Comparison of ENCODE assay signal across 17 cellular contexts in the genomic region with DNA sequence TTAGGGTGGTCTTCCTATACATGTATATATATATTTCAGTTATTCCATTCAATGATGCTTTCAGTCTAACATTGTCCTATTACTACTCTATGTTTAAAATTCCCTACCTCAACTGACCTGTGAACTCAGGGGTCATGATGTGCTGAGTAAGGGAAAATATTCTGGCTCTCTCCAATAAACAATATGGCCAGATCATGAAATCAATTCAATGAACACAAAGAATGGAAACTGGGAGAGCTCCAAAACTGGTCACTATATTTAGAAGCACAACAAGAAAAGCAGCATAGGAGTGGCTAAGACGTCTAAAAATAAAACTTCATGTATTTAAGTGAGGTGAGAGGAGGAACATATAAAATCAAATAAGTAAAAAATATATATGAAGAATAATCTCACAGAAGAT.
A peak's percentile ranks its signal among the peaks of the same experiment; 100 is the strongest.
DNase-seq lines count a peak whose midpoint lies in the region; ATAC-seq, FAIRE-seq and TF ChIP-seq lines count a peak whose summit lies in the region.
"Had no signal": no experiment of that assay in that cellular context is flagged by ENCODE, and none has a peak within 500 bp of the region (broad histone marks: within the 10 kb centered on the region; RNA-seq: fewer than 3 reads in every experiment).

No MANE protein-coding gene starts in this region.

- no peak overlapping the region for H2BK15ac ChIP-seq in H1 (ENCODE audit: low read length)

- FAIRE-seq in HepG2 (lab: Jason Lieb, UNC) (no peak), H1 (lab: Jason Lieb, UNC) (no peak)

- no peak overlapping the region for H2BK20ac ChIP-seq in H1 (ENCODE audit: low read length)

- H3K23me2 ChIP-seq in H1 (ENCODE audit: low read depth, low read length) = no peaks in the 10 kb centered on the region

- H3K27ac ChIP-seq in right cardiac atrium (ENCODE audit: low read length) = no peak overlapping the region
- no peak overlapping the region for H3K27ac ChIP-seq in HepG2 (ENCODE audit: extremely low read length, insufficient read depth, low read length)
- no peak overlapping the region for H3K27ac ChIP-seq in right lobe of liver
- no peak overlapping the region for H3K27ac ChIP-seq in H1 (ENCODE audit: low read depth, low read length)
- H3K27ac ChIP-seq: BLaER1 treated with 17β-estradiol and CSF1 and Interleukin-3, amounts not matched to agents 10 nM and 100 nM; HL-60 had no signal

- no peak overlapping the region for H2BK12ac ChIP-seq in H1 (ENCODE audit: low read depth, low read length)

- CTCF ChIA-PET in HepG2 (lab: Yijun Ruan, JAX; ENCODE audit: low intra/inter-chr PET ratio, low total read pairs) = no interaction called here
- CTCF ChIA-PET in H1 (lab: Charles Lee; ENCODE audit: partially characterized antibody) = interaction anchor here (2.2 to 2.5 kb wide), 2 partner anchors 8 kb away, joined by 8 to 9 read pairs; no protein-coding TSS in a partner anchor
- CTCF ChIA-PET in HEK293T (lab: Yijun Ruan, JAX) = interaction anchor here (0.6 kb wide), 1 partner anchor 328 kb away, joined by 4 read pairs; no protein-coding TSS in a partner anchor

- H3K4ac ChIP-seq in H1 (replicated peaks; ENCODE audit: insufficient read length, low read depth, low read length) = no peak overlapping the region

- POLR2A ChIA-PET in HepG2 (lab: Yijun Ruan, JAX) (no interaction called here), H1 (lab: Charles Lee; ENCODE audit: partially characterized antibody) (interaction anchor here (1.2 kb wide), 1 partner anchor 7 kb away, joined by 4 read pairs; no protein-coding TSS in a partner anchor), HEK293T (lab: Yijun Ruan, JAX) (no interaction called here)

- H4K8ac ChIP-seq in H1 (ENCODE audit: extremely low read depth, insufficient read depth, low read length) = no peak overlapping the region

- no peaks in the 10 kb centered on the region for H3K79me2 ChIP-seq in HepG2 (ENCODE audit: insufficient read depth, low read length)
- H3K79me2 ChIP-seq in H1 (ENCODE audit: control insufficient read depth in 1 of 2, insufficient read depth in 2 of 2, low read length in 2 of 2) = no peaks in the 10 kb centered on the region

- no peak overlapping the region for H3K9ac ChIP-seq in HepG2 (ENCODE audit: insufficient read depth, low read depth, low read length)
- no peak overlapping the region for H3K9ac ChIP-seq in H1 (replicated peaks in 1 of 4; ENCODE audit: extremely low read depth in 1 of 4, low read depth in 3 of 4, low read length in 3 of 4)
- H3K9ac ChIP-seq: BLaER1 treated with 17β-estradiol and CSF1 and Interleukin-3, amounts not matched to agents 10 nM and 100 nM had no signal

- no peak overlapping the region for H2AFZ ChIP-seq in HepG2 (ENCODE audit: low read length)
- no peak overlapping the region for H2AFZ ChIP-seq in H1 (ENCODE audit: low read length)

- H4K91ac ChIP-seq in H1 (replicated peaks; ENCODE audit: insufficient read length, low read length) = no peak overlapping the region

- H3K9me3 ChIP-seq in right cardiac atrium (ENCODE audit: control insufficient read depth, low read length) = no peaks in the 10 kb centered on the region
- no peaks in the 10 kb centered on the region for H3K9me3 ChIP-seq in HepG2 (ENCODE audit: low read length)
- no peaks in the 10 kb centered on the region for H3K9me3 ChIP-seq in right lobe of liver
- no peaks in the 10 kb centered on the region for H3K9me3 ChIP-seq in H1 (ENCODE audit: insufficient read depth in 2 of 2, low read depth in 1 of 2, low read length in 1 of 2)
- H3K9me3 ChIP-seq: BLaER1 treated with 17β-estradiol and CSF1 and Interleukin-3, amounts not matched to agents 10 nM and 100 nM had no signal

- H3K4me2 ChIP-seq in HepG2 (ENCODE audit: low read depth, low read length) (no peak overlapping the region), H1 (ENCODE audit: insufficient read depth in 1 of 2, low read depth in 2 of 2, low read length in 2 of 2) (no peak overlapping the region)
- H3K4me2 ChIP-seq: BLaER1 treated with 17β-estradiol and CSF1 and Interleukin-3, amounts not matched to agents 10 nM and 100 nM had no signal

- no peak overlapping the region for H2BK120ac ChIP-seq in H1 (replicated peaks; ENCODE audit: low read depth, low read length)

- no peak overlapping the region for H3K14ac ChIP-seq in H1 (ENCODE audit: insufficient read length)

- H4K5ac ChIP-seq in H1 (ENCODE audit: insufficient read length, low read depth, low read length) = no peak overlapping the region

- no peak overlapping the region for H3K18ac ChIP-seq in H1 (ENCODE audit: extremely low read depth, low read length)

- H2AK5ac ChIP-seq in H1 (ENCODE audit: low read depth, low read length) = no peak overlapping the region

- H3K4me3 ChIP-seq in right cardiac atrium (ENCODE audit: low read length) (no peak overlapping the region), HepG2 (replicated peaks in 1 of 3; ENCODE audit: insufficient read depth in 1 of 3, low read depth in 2 of 3, low read length in 3 of 3) (no peak overlapping the region), right lobe of liver (no peak overlapping the region), H1 (ENCODE audit: extremely low read depth in 1 of 4, insufficient read depth in 2 of 4, low read depth in 3 of 4, low read length in 4 of 4) (no peak overlapping the region)
- H3K4me3 ChIP-seq: BLaER1 treated with 17β-estradiol and CSF1 and Interleukin-3, amounts not matched to agents 10 nM and 100 nM had no signal

- H3K56ac ChIP-seq in H1 (replicated peaks; ENCODE audit: insufficient read length, low read depth, low read length) = no peak overlapping the region

- H4K20me1 ChIP-seq in HepG2 (ENCODE audit: insufficient read depth, low read length) = no peaks in the 10 kb centered on the region
- H4K20me1 ChIP-seq in H1 (replicated peaks in 1 of 2; ENCODE audit: control insufficient read depth in 1 of 2, insufficient read depth in 2 of 2, low read length in 2 of 2) = no peaks in the 10 kb centered on the region
- H4K20me1 ChIP-seq: BLaER1 treated with 17β-estradiol and CSF1 and Interleukin-3, amounts not matched to agents 10 nM and 100 nM had no signal

- TF ChIP-seq CTCF in HepG2 (CRISPR knock-in tag; IDR thresholded peaks at IDR 0.05) = no peak
- no peak for TF ChIP-seq CTCF in right lobe of liver (IDR thresholded peaks at IDR 0.05)
- TF ChIP-seq CTCF in H1 (IDR thresholded peaks at IDR 0.05; ENCODE audit: control extremely low read depth in 1 of 3, insufficient read depth in 1 of 3, low read depth in 1 of 3, low read length in 3 of 3) = no peak

- in situ Hi-C loops in HepG2 (cut with HindIII; ENCODE audit: extremely low pct_ligation_motif_present, low pct_unique_long_range_greater_than_20kb) = no loop called here

- DNase-seq in Right ventricle myocardium inferior (ENCODE audit: missing footprints) = no peak
- no peak for DNase-seq in right cardiac atrium
- DNase-seq in HepG2 (ENCODE audit: low spot score) = no peak
- no peak for DNase-seq in right lobe of liver
- no peak for DNase-seq in H1 (ENCODE audit: low read depth in 1 of 2, low spot score in 2 of 2)
- DNase-seq in HEK293T (ENCODE audit: extremely low spot score) = no peak
- DNase-seq in activated CD8-positive, alpha-beta memory T cell treated with anti-CD3 and anti-CD28 coated beads for 24 hours = no peak
- no peak for DNase-seq in SW480 (ENCODE audit: low spot score)
- DNase-seq: 8988T; Calu3; CD8-positive, alpha-beta T cell; DMS79 treated with DMSO at 0.1 percent for 48 hours; GF-D8; GOT3; H9 had no signal

- ATAC-seq in Right ventricle myocardium inferior (peak; percentile 44), right cardiac atrium (no peak), HepG2 (no peak), right lobe of liver (no peak)
- ATAC-seq: CD8-positive, alpha-beta T cell had no signal

- H3K27me3 ChIP-seq in right cardiac atrium (ENCODE audit: control insufficient read depth, insufficient read depth) = no peaks in the 10 kb centered on the region
- no peaks in the 10 kb centered on the region for H3K27me3 ChIP-seq in HepG2 (ENCODE audit: control insufficient read depth in 1 of 2, insufficient read depth in 2 of 2, low read length in 2 of 2)
- H3K27me3 ChIP-seq in right lobe of liver = no peaks in the 10 kb centered on the region
- H3K27me3 ChIP-seq in H1 (replicated peaks in 1 of 4; ENCODE audit: control insufficient read depth in 3 of 4, extremely low read depth in 1 of 4, insufficient read depth in 3 of 4, low read length in 3 of 4) = no peaks in the 10 kb centered on the region; a peak in 1 of 7 replicates
- H3K27me3 ChIP-seq: BLaER1 treated with 17β-estradiol and CSF1 and Interleukin-3, amounts not matched to agents 10 nM and 100 nM had no signal

- H3K23ac ChIP-seq in H1 (ENCODE audit: insufficient read length) = no peak overlapping the region

- TF ChIP-seq RAD21 in HepG2 (CRISPR knock-in tag; IDR thresholded peaks at IDR 0.05) (no peak), H1 (IDR thresholded peaks at IDR 0.05 in 1 of 2, conservative IDR thresholded peaks at IDR 0.05 in 1 of 2; ENCODE audit: low read depth in 2 of 2, low read length in 2 of 2) (no peak)

- H3K79me1 ChIP-seq in H1 (ENCODE audit: low read depth, low read length) = no peaks in the 10 kb centered on the region

- H3K4me1 ChIP-seq in right cardiac atrium (ENCODE audit: control insufficient read depth, insufficient read depth, low read length) (no peaks in the 10 kb centered on the region), HepG2 (ENCODE audit: insufficient read depth, low read length) (no peaks in the 10 kb centered on the region), right lobe of liver (no peaks in the 10 kb centered on the region), H1 (replicated peaks in 1 of 4; ENCODE audit: control insufficient read depth in 3 of 4, insufficient read depth in 4 of 4, low read length in 3 of 4) (peaks cover 0 to 7% (median 3%) of the 10 kb centered on the region in 4 experiments; a peak in 2 of 7 replicates)

- WGBS in right cardiac atrium = 46% methylated on average over 1 of the region's 1 CpG
- 89% methylated on average over 1 of the region's 1 CpG for WGBS in HepG2 (ENCODE audit: low lambda C conversion rate)
- 36% methylated on average over 1 of the region's 1 CpG for WGBS in right lobe of liver (ENCODE audit: insufficient coverage, low coverage, low lambda C conversion rate, missing lambda C conversion rate)
- 77% methylated on average over 1 of the region's 1 CpG; no CpG with 5 or more reads in 1 of the 2 experiments for WGBS in H1 (ENCODE audit: extremely low coverage in 1 of 2, insufficient coverage in 1 of 2, insufficient read length in 1 of 2, insufficient replicate concordance in 2 of 2, low coverage in 1 of 2, low lambda C conversion rate in 2 of 2, missing lambda C conversion rate in 1 of 2), 2 experiments

- BruUV-seq in HepG2 (replicated peaks; lab: Mats Ljungman, UMichigan) = no TSS peak

- TF ChIP-seq EP300 in HepG2 (IDR thresholded peaks at IDR 0.05; ENCODE audit: low read depth in 2 of 2, low read length in 2 of 2) (no peak), HepG2 (CRISPR knock-in tag; IDR thresholded peaks at IDR 0.05; ENCODE audit: borderline replicate concordance) (no peak), H1 (IDR thresholded peaks at IDR 0.05; ENCODE audit: borderline replicate concordance in 1 of 2, low read depth in 2 of 2, low read length in 2 of 2) (no peak)

- peaks cover 2 to 9% of the 10 kb centered on the region in 2 experiments; a peak in 2 of 5 replicates for H3K36me3 ChIP-seq in HepG2 (replicated peaks in 1 of 2; ENCODE audit: control insufficient read depth in 1 of 2, insufficient read depth in 2 of 2, low read length in 2 of 2)
- no peaks in the 10 kb centered on the region for H3K36me3 ChIP-seq in right lobe of liver
- peaks cover 0 to 4% (median 0%) of the 10 kb centered on the region in 4 experiments; a peak in 3 of 8 replicates for H3K36me3 ChIP-seq in H1 (ENCODE audit: control insufficient read depth in 2 of 4, insufficient read depth in 4 of 4, low read length in 3 of 4)

- intact Hi-C loops in Right ventricle myocardium inferior (cut with DNase I) = no loop called here
- intact Hi-C loops in right cardiac atrium (cut with DNase I) = no loop called here
- intact Hi-C loops in HepG2 (cut with micrococcal nuclease; ENCODE audit: unreplicated experiment) = loop anchor here (5.0 kb wide), 1 partner anchor 364 kb away; no protein-coding TSS in a partner anchor
- intact Hi-C loops in right lobe of liver (cut with DNase I) = no loop called here

- TF ChIP-seq POLR2A in HepG2 (IDR thresholded peaks at IDR 0.05; ENCODE audit: insufficient read depth in 1 of 2, low read depth in 2 of 2, low read length in 2 of 2) = no peak
- TF ChIP-seq POLR2A in right lobe of liver (IDR thresholded peaks at IDR 0.05) = no peak
- TF ChIP-seq POLR2A in H1 (IDR thresholded peaks at IDR 0.05; ENCODE audit: control extremely low read depth in 1 of 2, low read depth in 2 of 2, low read length in 2 of 2) = no peak

- H2BK5ac ChIP-seq in H1 (ENCODE audit: low read depth, low read length) = no peak overlapping the region
